In the genomic region with DNA sequence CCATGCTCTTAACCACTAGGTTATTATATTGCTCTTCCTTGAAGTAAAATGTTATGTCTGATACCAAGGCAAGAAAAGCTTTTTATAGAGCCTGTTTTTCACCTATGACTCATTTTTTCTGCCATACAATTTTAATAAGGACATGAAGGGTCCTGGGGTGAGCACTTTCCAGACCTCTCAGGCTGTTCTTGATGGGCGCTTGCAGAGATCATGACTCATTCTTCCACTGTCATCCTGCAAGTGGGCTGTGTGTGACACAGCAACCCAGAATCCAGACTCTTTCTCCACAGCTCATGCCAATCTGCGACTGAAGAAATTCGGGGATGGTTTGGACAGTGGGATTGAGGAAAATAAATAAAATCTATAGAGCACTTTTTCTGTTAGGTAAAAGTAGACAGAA, we compare ENCODE assay signal across 17 cellular contexts.
DNase-seq lines count a peak whose midpoint lies in the region; FAIRE-seq and TF ChIP-seq lines count a peak whose summit lies in the region.
"Had no signal": no experiment of that assay in that cellular context is flagged by ENCODE, and none has a peak within 500 bp of the region (broad histone marks: within the 10 kb centered on the region; RNA-seq: fewer than 3 reads in every experiment).

No MANE protein-coding gene starts in this region.

- no peaks in the 10 kb centered on the region for H3K27me3 ChIP-seq in SK-N-SH (ENCODE audit: insufficient read depth)
- H3K27me3 ChIP-seq: esophagus squamous epithelium, neutrophil, vagina had no signal

- peak overlapping the region; percentile 34 for H3K4me2 ChIP-seq in SK-N-SH

- H3K36me3 ChIP-seq in SK-N-SH (replicated peaks in 1 of 2; ENCODE audit: control insufficient read depth in 1 of 2, insufficient read depth in 2 of 2, low read length in 1 of 2), result no peaks in the 10 kb centered on the region
- H3K36me3 ChIP-seq: esophagus squamous epithelium, neutrophil, vagina had no signal

- TF ChIP-seq CTCF in SK-N-SH (IDR thresholded peaks at IDR 0.05) (no peak), fibroblast of villous mesenchyme (IDR thresholded peaks at IDR 0.05; ENCODE audit: insufficient read depth, low read depth, low read length) (no peak)

- 0 out of 2 replicates have a peak, but pooled peaks cover 4% of the 10 kb centered on the region for H3K9me2 ChIP-seq in SK-N-SH

- TF ChIP-seq RAD21 in SK-N-SH (IDR thresholded peaks at IDR 0.05; ENCODE audit: low read length), result no peak

- DNase-seq in A172 (ENCODE audit: low spot score), result peak; percentile 76
- DNase-seq in ELR (ENCODE audit: low read depth), result peak; percentile 57
- DNase-seq in SK-N-SH, result no peak
- peak; percentile 40 for DNase-seq in fibroblast of villous mesenchyme (ENCODE audit: low read depth)
- DNase-seq in HPDE6-E6E7 (ENCODE audit: extremely low spot score), result no peak
- no peak for DNase-seq in activated T-cell treated with anti-CD3 and anti-CD28 coated beads for 4 hours
- DNase-seq in RCC 7860 (ENCODE audit: low spot score), result no peak
- DNase-seq in NCI-H2107 (lab: John Stamatoyannopoulos, UW), result no peak
- DNase-seq: activated CD4-positive, alpha-beta T cell treated with anti-CD3 and anti-CD28 coated beads, Interleukin-2, amount 50 U/mL, for 1 hour; amygdala; esophagus squamous epithelium; H9; NCI-H82; stimulated activated naive B cell treated with anti-CD40 and anti-IgM and Interleukin-4, amounts not matched to agents 10 μg/mL and 1 μg/mL and 100 μg/mL, for 72 hours had no signal

- WGBS in SK-N-SH (ENCODE audit: low lambda C conversion rate), result 14% methylated on average over 3 of the region's 3 CpGs

- CTCF ChIA-PET in SK-N-SH (lab: Yijun Ruan, JAX), result interaction anchor here (1.0 to 1.1 kb wide), 2 partner anchors 8 to 27 kb away, joined by 3 read pairs; no protein-coding TSS in a partner anchor

- peak in 1 of 2 experiments; percentile 48; a peak in 1 of 4 replicates for TF ChIP-seq EP300 in SK-N-SH (IDR thresholded peaks at IDR 0.05; ENCODE audit: borderline replicate concordance in 1 of 2, low read depth in 1 of 2, low read length in 1 of 2)

- H3K4me3 ChIP-seq in SK-N-SH (ENCODE audit: low read depth in 2 of 2, low read length in 1 of 2) (no peak overlapping the region), fibroblast of villous mesenchyme (ENCODE audit: low read depth, low read length) (no peak overlapping the region)
- H3K4me3 ChIP-seq: esophagus squamous epithelium, vagina had no signal

- H3K79me2 ChIP-seq in SK-N-SH (ENCODE audit: insufficient read depth), result no peaks in the 10 kb centered on the region

- H4K20me1 ChIP-seq in SK-N-SH (ENCODE audit: insufficient read depth), result no peaks in the 10 kb centered on the region

- FAIRE-seq in RCC 7860 (lab: Jason Lieb, UNC), result no peak

- peak overlapping the region; percentile 13; the same call in 1 of the 2 replicates for H2AFZ ChIP-seq in SK-N-SH (ENCODE audit: low read depth)

- H3K27ac ChIP-seq in SK-N-SH (ENCODE audit: low read depth in 2 of 2, low read length in 1 of 2), result peak overlapping the region in 1 of 2 experiments; percentile 70; a peak in 3 of 4 replicates
- H3K27ac ChIP-seq: esophagus squamous epithelium, HL-60, neutrophil, vagina had no signal

- peaks cover 13% of the 10 kb centered on the region for H3F3A ChIP-seq in SK-N-SH (replicated peaks; ENCODE audit: insufficient read depth)

- H3K9me3 ChIP-seq in SK-N-SH, result 0 out of 2 replicates have a peak, but pooled peaks cover 3% of the 10 kb centered on the region
- H3K9me3 ChIP-seq: esophagus squamous epithelium, neutrophil, vagina had no signal

- peaks cover 3 to 6% of the 10 kb centered on the region in 2 experiments; a peak in 3 of 4 replicates for H3K4me1 ChIP-seq in SK-N-SH (ENCODE audit: control insufficient read depth in 1 of 2, insufficient read depth in 2 of 2, low read depth in 1 of 2, low read length in 1 of 2)
- H3K4me1 ChIP-seq: vagina had no signal

- POLR2A ChIA-PET in SK-N-SH (lab: Yijun Ruan, JAX), result no interaction called here

- peak overlapping the region; percentile 14; the same call in 1 of the 2 replicates for H3K9ac ChIP-seq in SK-N-SH

TF ChIP-seq in SK-N-SH, 30 proteins besides CTCF, POLR2A, EP300 and RAD21:
- TF ChIP-seq MEF2A (IDR thresholded peaks at IDR 0.05; ENCODE audit: borderline replicate concordance, low read depth) (0 out of 2 replicates have a peak, but pooled peaks have one; percentile 39), POLR2AphosphoS5 (IDR thresholded peaks at IDR 0.05; ENCODE audit: low read depth, low read length) (no peak), PBX3 (IDR thresholded peaks at IDR 0.05) (peak; percentile 65), JUND (IDR thresholded peaks at IDR 0.05) (peak; percentile 73), YY1 (IDR thresholded peaks at IDR 0.05; ENCODE audit: low read depth) (no peak), USF1 (IDR thresholded peaks at IDR 0.05; ENCODE audit: borderline replicate concordance, low read depth) (0 out of 2 replicates have a peak, but pooled peaks have one; percentile 9), FOSL2 (IDR thresholded peaks at IDR 0.05; ENCODE audit: borderline replicate concordance, low read depth) (peak; percentile 83; the same call in 1 of the 2 replicates), TCF12 (IDR thresholded peaks at IDR 0.05) (peak; percentile 72), NFIC (IDR thresholded peaks at IDR 0.05; ENCODE audit: borderline replicate concordance) (0 out of 2 replicates have a peak, but pooled peaks have one; percentile 8)

Comparison
In these comparisons a context has a peak if more than half of its experiments do, and no peak if none do; other contexts are left out.
1. DNase-seq: peak in A172 (single experiment), ELR (single experiment) and fibroblast of villous mesenchyme (single experiment); none in SK-N-SH (single experiment), HPDE6-E6E7 (single experiment), activated T-cell treated with anti-CD3 and anti-CD28 coated beads for 4 hours (single experiment), RCC 7860 (single experiment) and NCI-H2107 (single experiment).